ENCODE assay signal across 8 cellular contexts in the genomic region with DNA sequence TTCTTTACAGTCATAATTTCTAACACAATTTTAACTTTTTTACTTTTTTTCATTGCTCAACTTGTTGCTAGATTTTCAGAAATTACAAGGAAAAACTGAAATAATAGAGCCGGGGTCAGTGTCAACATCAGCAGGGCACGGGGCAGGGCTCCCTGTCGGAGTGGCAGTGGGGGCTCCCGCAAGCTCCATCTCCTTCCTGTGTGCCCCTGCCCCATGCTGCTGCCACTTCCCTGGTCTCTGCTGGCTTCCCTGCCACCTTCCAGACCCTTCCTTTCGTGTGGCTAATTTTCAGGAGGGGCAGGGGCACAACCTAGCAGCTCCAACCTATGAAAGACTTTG. TPM values are rescaled to one million over a fixed set of nuclear protein-coding genes. Genes with fewer than 3 reads are reported as not detected.
DNase-seq lines count a peak whose midpoint lies in the region; ATAC-seq, FAIRE-seq and TF ChIP-seq lines count a peak whose summit lies in the region.

No MANE protein-coding gene starts in this region.

- peak overlapping the region; percentile 94 for H3K4me2 ChIP-seq in A549

- H3K36me3 ChIP-seq in HUES6 (ENCODE audit: control insufficient read depth, insufficient read depth, low read length) (peaks cover 4% of the 10 kb centered on the region), breast epithelium (no peaks in the 10 kb centered on the region), mucosa of rectum (ENCODE audit: control insufficient read depth in 2 of 2, insufficient read depth in 2 of 2, low read length in 2 of 2) (peaks cover 6% of the 10 kb centered on the region in 2 donors)

- no peak for TF ChIP-seq POLR2A in A549 (IDR thresholded peaks at IDR 0.05; ENCODE audit: low read length)
- no peak for TF ChIP-seq POLR2A in breast epithelium (IDR thresholded peaks at IDR 0.05)
- TF ChIP-seq POLR2A in GM18505 (IDR thresholded peaks at IDR 0.05; ENCODE audit: borderline replicate concordance, extremely low read depth, insufficient read depth, insufficient read length) = no peak

- TF ChIP-seq EP300 in A549 (IDR thresholded peaks at IDR 0.05) = no peak

- intact Hi-C loops in breast epithelium (cut with DNase I; ENCODE audit: low total_unique reads) = no loop called here

- no peaks in the 10 kb centered on the region for H3K9me3 ChIP-seq in A549
- H3K9me3 ChIP-seq in HUES6 (ENCODE audit: control insufficient read depth, insufficient read depth, low read depth, low read length) = no peaks in the 10 kb centered on the region
- H3K9me3 ChIP-seq in breast epithelium = no peaks in the 10 kb centered on the region
- H3K9me3 ChIP-seq in mucosa of rectum (ENCODE audit: control insufficient read depth in 2 of 2, low read length in 2 of 2) = no peaks in the 10 kb centered on the region

- H3K27me3 ChIP-seq in HUES6 (ENCODE audit: control insufficient read depth, insufficient read depth, low read length) (no peaks in the 10 kb centered on the region), breast epithelium (no peaks in the 10 kb centered on the region), mucosa of rectum (ENCODE audit: control insufficient read depth in 2 of 2, insufficient read depth in 2 of 2, low read length in 2 of 2) (no peaks in the 10 kb centered on the region)

- CTCF ChIA-PET in A549 (lab: Yijun Ruan, JAX) = interaction anchor here (1.1 to 1.3 kb wide), 2 partner anchors 11 to 125 kb away, joined by 4 to 5 read pairs; no protein-coding TSS in a partner anchor

- peak overlapping the region; percentile 66 for H3K4me3 ChIP-seq in A549
- H3K4me3 ChIP-seq in HUES6 (ENCODE audit: low read depth, low read length) = peak overlapping the region; percentile 94
- H3K4me3 ChIP-seq in breast epithelium = peak overlapping the region; percentile 85 to 99 (median 95)
- peak overlapping the region; percentile 98 to 99 for H3K4me3 ChIP-seq in mucosa of rectum (ENCODE audit: low read length in 2 of 2)

- peak overlapping the region; percentile 93 to 94; a peak in 5 of 6 replicates for H3K27ac ChIP-seq in A549
- H3K27ac ChIP-seq in HUES6 (ENCODE audit: low read depth, low read length) = no peak overlapping the region
- no peak overlapping the region for H3K27ac ChIP-seq in breast epithelium
- H3K27ac ChIP-seq in mucosa of rectum (ENCODE audit: low read depth in 2 of 2, low read length in 2 of 2) = no peak overlapping the region

- FAIRE-seq in A549 (lab: Jason Lieb, UNC) = no peak

- POLR2A ChIA-PET in A549 (lab: Yijun Ruan, JAX) = interaction anchor here (1.3 kb wide), 1 partner anchor 125 kb away, joined by 4 read pairs; no protein-coding TSS in a partner anchor

- no peak for TF ChIP-seq RAD21 in A549 (conservative IDR thresholded peaks at IDR 0.05 in 1 of 2, IDR thresholded peaks at IDR 0.05 in 1 of 2)

- H3K9ac ChIP-seq in HUES6 (ENCODE audit: low read length) (no peak overlapping the region), mucosa of rectum (ENCODE audit: low read depth in 1 of 2, low read length in 2 of 2) (no peak overlapping the region)

- no peak for TF ChIP-seq CTCF in A549 (IDR thresholded peaks at IDR 0.05)
- no peak for TF ChIP-seq CTCF in breast epithelium (IDR thresholded peaks at IDR 0.05)

- ATAC-seq in A549 (no peak), GM21786 (IDR thresholded peaks at IDR 0.05; ENCODE audit: unreplicated experiment) (no peak), GM18505 (IDR thresholded peaks at IDR 0.05; ENCODE audit: unreplicated experiment) (no peak)

- WGBS in A549 (ENCODE audit: missing lambda C conversion rate) = 85% methylated on average over 5 of the region's 5 CpGs

- DNase-seq in A549 (ENCODE audit: low read depth in 1 of 2, low spot score in 1 of 2) (no peak), breast epithelium (ENCODE audit: low spot score in 2 of 2) (no peak), KG1 (lab: John Stamatoyannopoulos, UW) (no peak), NCI-H526 (lab: John Stamatoyannopoulos, UW) (no peak)

- H3K4me1 ChIP-seq in A549 (peaks cover 14% of the 10 kb centered on the region), HUES6 (ENCODE audit: control insufficient read depth, insufficient read depth, low read length) (peaks cover 7% of the 10 kb centered on the region; the same call in 1 of the 2 replicates), breast epithelium (peaks cover 0 to 6% of the 10 kb centered on the region in 2 donors), mucosa of rectum (ENCODE audit: control insufficient read depth in 2 of 2, insufficient read depth in 2 of 2, low read length in 2 of 2) (peaks cover 9 to 16% of the 10 kb centered on the region in 2 donors)

TF ChIP-seq in A549, 52 proteins besides CTCF, POLR2A, EP300 and RAD21:
- TF ChIP-seq NR3C1 (IDR thresholded peaks at IDR 0.05) = no peak
- no peak for TF ChIP-seq NPAS2 (CRISPR knock-in tag; IDR thresholded peaks at IDR 0.05; ENCODE audit: borderline replicate concordance)
- TF ChIP-seq, protein P1, sequence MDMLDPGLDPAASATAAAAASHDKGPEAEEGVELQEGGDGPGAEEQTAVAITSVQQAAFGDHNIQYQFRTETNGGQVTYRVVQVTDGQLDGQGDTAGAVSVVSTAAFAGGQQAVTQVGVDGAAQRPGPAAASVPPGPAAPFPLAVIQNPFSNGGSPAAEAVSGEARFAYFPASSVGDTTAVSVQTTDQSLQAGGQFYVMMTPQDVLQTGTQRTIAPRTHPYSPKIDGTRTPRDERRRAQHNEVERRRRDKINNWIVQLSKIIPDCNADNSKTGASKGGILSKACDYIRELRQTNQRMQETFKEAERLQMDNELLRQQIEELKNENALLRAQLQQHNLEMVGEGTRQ (IDR thresholded peaks at IDR 0.05) = no peak
- TF ChIP-seq KDM5A (IDR thresholded peaks at IDR 0.05) = no peak
- TF ChIP-seq TFCP2L1 (CRISPR knock-in tag; IDR thresholded peaks at IDR 0.05) = no peak
- no peak for TF ChIP-seq RCOR1 (IDR thresholded peaks at IDR 0.05; ENCODE audit: low read depth, low read length)
- TF ChIP-seq POLR2AphosphoS2 (conservative IDR thresholded peaks at IDR 0.05; ENCODE audit: low read length) = no peak
- TF ChIP-seq ZSCAN20 (CRISPR knock-in tag; IDR thresholded peaks at IDR 0.05) = no peak
- TF ChIP-seq CHD2 (IDR thresholded peaks at IDR 0.05; ENCODE audit: low read length, partially characterized antibody) = no peak
- no peak for TF ChIP-seq CHD4 (IDR thresholded peaks at IDR 0.05; ENCODE audit: borderline replicate concordance)
- no peak for TF ChIP-seq MAFK (IDR thresholded peaks at IDR 0.05; ENCODE audit: partially characterized antibody)
- TF ChIP-seq ESRRA (IDR thresholded peaks at IDR 0.05; ENCODE audit: borderline replicate concordance, low read length) = no peak
- no peak for TF ChIP-seq GATA3 (IDR thresholded peaks at IDR 0.05; ENCODE audit: borderline replicate concordance)
- TF ChIP-seq EHF (CRISPR knock-in tag; IDR thresholded peaks at IDR 0.05) = no peak
TF ChIP-seq in A549: peak in this region for 0.

RNA-seq across cellular contexts. Expression of a gene that starts 1.0 kb away (rescaled TPM):
- polyA plus RNA-seq in A549 (2011; rRNA removed) = 20.0 and 25.1 TPM in 2 replicates
- polyA plus RNA-seq in A549 (2012; cell fraction: cytosol; rRNA removed) = 18.4 and 20.4 TPM in 2 replicates
- 53.4 and 60.7 TPM in 2 replicates for polyA plus RNA-seq in A549 (2012; cell fraction: nucleus; rRNA removed)
- polyA plus RNA-seq in A549 (2017; fragmentation: RNase III; extraction: RNeasy Plus Mini Kit Qiagen cat#74134 plus additional on column Dnase treatment) = 33.6 to 36.2 TPM (median 34.0 TPM) in 3 replicates
- polyA minus RNA-seq in A549 (2011; rRNA and poly(A)+ RNA removed) = 23.6 and 25.2 TPM in 2 replicates
- total RNA-seq in breast epithelium = 10 to 100 TPM; 49.8 to 63.7 (median 53.3) TPM

Comparison
In these comparisons a context has a peak if more than half of its experiments do, and no peak if none do; other contexts are left out.
1. H3K27ac ChIP-seq: peak in A549 (2 of 2); none in HUES6 (single experiment), breast epithelium (0 of 2) and mucosa of rectum (0 of 2).
2. Peak in every context shown above with its lines, with median percentiles within 50 percentile points of each other: H3K4me3 ChIP-seq.